Comparison of ENCODE assay signal across 8 cellular contexts in genomic region chr10:112314822-112315474, GRCh38. TPM values are rescaled to one million over a fixed set of nuclear protein-coding genes. Genes with fewer than 3 reads are reported as not detected.
DNase-seq lines count a peak whose midpoint lies in the region; ATAC-seq, FAIRE-seq and TF ChIP-seq lines count a peak whose summit lies in the region.

No MANE protein-coding gene starts in this region.

- DNase-seq in GM12892 (ENCODE audit: insufficient read length) = peak; percentile 34
- peak; percentile 16 for DNase-seq in NCI-H345 treated with DMSO at 0.1 percent for 48 hours (lab: John Stamatoyannopoulos, UW; ENCODE audit: unreplicated experiment)
- DNase-seq in activated CD4-positive, alpha-beta T cell treated with anti-CD3 and anti-CD28 coated beads, Interleukin-2, amount 50 U/mL, for 48 hours = peak; percentile 78 to 86
- peak; percentile 81 for DNase-seq in ecto neural progenitor cell (ENCODE audit: low spot score)
- DNase-seq in lung microvascular endothelial cell (ENCODE audit: low read depth in 2 of 2) = peak; percentile 79 to 89
- peak; percentile 63 for DNase-seq in stimulated activated CD8-positive, alpha-beta memory T cell treated with anti-CD3 and anti-CD28 coated beads, Interleukin-15, amount 100 ng/mL, for 1 hour (ENCODE audit: low read depth)

- TF ChIP-seq CTCF in 22Rv1 (IDR thresholded peaks at IDR 0.05) = peak; percentile 92

- peak; percentile 80 for FAIRE-seq in GM12892 (lab: Jason Lieb, UNC)

- peak; percentile 90 for ATAC-seq in HG03045 (IDR thresholded peaks at IDR 0.05; ENCODE audit: unreplicated experiment)

- H3K27ac ChIP-seq in 22Rv1 = no peak overlapping the region

- no peak for TF ChIP-seq POLR2A in GM12892 (IDR thresholded peaks at IDR 0.05; ENCODE audit: low read depth, low read length)

RNA-seq across cellular contexts. Expression of gene TECTB, which starts 31.7 kb away (rescaled TPM):
- not detected for polyA plus RNA-seq in GM12892 (2012; ENCODE audit: missing spikeins)
- total RNA-seq in lung microvascular endothelial cell = not detected in 2 replicates

RNA-seq across cellular contexts. Expression of gene ACSL5, which starts 59.0 kb away (rescaled TPM):
- polyA plus RNA-seq in GM12892 (2012; ENCODE audit: missing spikeins) = 37.9 TPM
- total RNA-seq in lung microvascular endothelial cell = 29.2 and 56.2 TPM in 2 replicates

Comparison
In these comparisons a context has a peak if more than half of its experiments do, and no peak if none do; other contexts are left out.
1. DNase-seq: peak in every context shown above with its lines; median percentile 84 in lung microvascular endothelial cell; 82 in activated CD4-positive, alpha-beta T cell treated with anti-CD3 and anti-CD28 coated beads, Interleukin-2, amount 50 U/mL, for 48 hours; 81 in ecto neural progenitor cell; 63 in stimulated activated CD8-positive, alpha-beta memory T cell treated with anti-CD3 and anti-CD28 coated beads, Interleukin-15, amount 100 ng/mL, for 1 hour; 34 in GM12892; 16 in NCI-H345 treated with DMSO at 0.1 percent for 48 hours.